Comparison of ENCODE assay signal across 13 cellular contexts in the genomic region with DNA sequence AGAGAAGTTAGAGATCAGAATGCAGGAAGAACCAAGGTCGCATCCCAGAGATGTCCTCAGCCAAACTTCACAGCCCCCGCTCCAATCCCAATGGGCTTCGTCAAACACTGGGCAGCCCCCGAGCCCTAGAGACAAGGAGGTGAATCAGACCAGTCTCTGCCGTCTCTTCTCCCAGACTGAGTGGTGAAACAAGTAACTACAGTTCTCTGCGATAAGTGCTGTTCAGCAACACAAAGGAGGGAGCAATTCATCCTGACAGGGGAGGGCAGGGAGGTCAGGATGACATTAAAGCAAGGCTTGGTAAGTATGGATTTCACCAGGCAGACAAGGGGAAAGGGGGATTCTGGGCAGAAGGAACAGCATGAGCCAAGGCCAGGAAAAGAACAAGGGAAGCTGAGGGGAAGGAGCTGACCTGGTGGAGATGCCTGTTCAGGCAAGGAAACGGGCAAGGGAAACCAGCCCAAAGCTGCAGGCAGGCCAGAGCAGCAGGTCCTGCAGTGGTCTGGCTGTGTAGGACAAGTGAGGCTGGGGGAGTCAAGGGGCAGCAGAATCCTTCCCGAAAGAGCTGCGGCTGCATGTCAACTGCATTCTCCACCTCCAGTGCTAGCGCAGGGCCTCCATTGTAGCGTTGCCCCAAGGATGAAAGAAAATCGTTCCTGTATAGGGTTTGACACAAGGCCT.
"Had no signal": no experiment of that assay in that cellular context is flagged by ENCODE, and none has a peak within 500 bp of the region (broad histone marks: within the 10 kb centered on the region; RNA-seq: fewer than 3 reads in every experiment).

No MANE protein-coding gene starts in this region.

- DNase-seq: activated CD4-positive, CD25-positive, alpha-beta regulatory T cell; activated naive CD4-positive, alpha-beta T cell treated with anti-CD3 and anti-CD28 coated beads, Interleukin-2, amount 50 U/mL, for 16 hours; activated T-cell treated with anti-CD3 and anti-CD28 coated beads, Interleukin-2, amount 50 U/mL, for 1 hour; adrenal gland; body of pancreas; dermis blood vessel endothelial cell; hippocampal formation; mammary epithelial cell; mucosa of descending colon; naive thymus-derived CD8-positive, alpha-beta T cell; T-helper 1 cell; transverse colon had no signal

- H3K4me3 Mint-ChIP-seq: naive thymus-derived CD8-positive, alpha-beta T cell had no signal

- H3K9me3 ChIP-seq: adrenal gland, body of pancreas, mucosa of descending colon, transverse colon had no signal

- ATAC-seq: body of pancreas; left lobe of liver; mucosa of descending colon; naive thymus-derived CD8-positive, alpha-beta T cell had no signal

- H3K36me3 ChIP-seq: adrenal gland, transverse colon had no signal

- H3K9me3 Mint-ChIP-seq: naive thymus-derived CD8-positive, alpha-beta T cell had no signal

- H3K4me1 ChIP-seq: adrenal gland, body of pancreas, transverse colon had no signal

- H3K4me3 ChIP-seq: adrenal gland, body of pancreas, mucosa of descending colon, transverse colon had no signal

- H3K36me3 Mint-ChIP-seq: naive thymus-derived CD8-positive, alpha-beta T cell had no signal

- H3K27ac Mint-ChIP-seq: naive thymus-derived CD8-positive, alpha-beta T cell had no signal

- H3K27ac ChIP-seq: adrenal gland, body of pancreas, transverse colon had no signal

- H3K27me3 ChIP-seq: adrenal gland, body of pancreas, transverse colon had no signal
